18 cellular contexts compared by ENCODE assay signal in the genomic region with DNA sequence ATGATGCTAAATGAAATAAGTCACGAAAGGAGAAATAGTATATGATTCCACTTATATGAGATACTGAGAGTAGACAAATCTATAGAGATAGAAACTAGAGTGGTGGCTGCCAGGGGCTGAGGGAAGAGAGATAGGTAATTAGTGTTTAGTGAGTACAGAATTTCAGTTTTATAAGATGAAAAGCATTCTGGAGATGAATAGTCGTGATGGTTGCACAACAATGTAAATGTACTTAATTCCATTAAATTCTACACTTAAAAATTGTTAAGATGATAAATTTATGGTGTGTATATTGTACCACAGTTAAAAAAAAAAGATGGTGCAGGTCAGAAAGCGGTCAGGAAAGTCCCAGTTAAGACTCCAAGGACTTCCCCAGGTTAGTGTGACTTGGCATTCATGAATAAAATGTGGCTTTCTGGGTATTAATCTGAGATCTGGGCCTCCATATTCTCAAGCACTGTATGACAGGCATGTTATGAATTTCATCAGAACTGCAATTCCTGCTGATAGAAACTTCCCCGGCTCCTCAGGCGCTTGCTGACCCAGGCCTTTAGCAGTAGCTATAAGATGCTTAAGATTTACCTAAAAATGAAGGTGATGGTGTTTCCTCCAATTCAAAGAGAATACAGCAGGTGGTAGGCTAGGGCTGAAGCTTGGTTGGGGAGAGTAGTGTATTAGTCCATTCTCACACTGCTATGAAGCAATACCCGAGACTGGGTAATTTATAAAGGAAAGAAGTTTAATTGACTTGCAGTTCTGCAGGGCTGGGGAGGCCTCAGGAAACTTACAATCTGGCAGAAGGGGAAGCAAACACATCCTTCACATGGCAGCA.
A peak's percentile ranks its signal among the peaks of the same experiment; 100 is the strongest.
DNase-seq lines count a peak whose midpoint lies in the region; ATAC-seq and TF ChIP-seq lines count a peak whose summit lies in the region.
"Had no signal": no experiment of that assay in that cellular context is flagged by ENCODE, and none has a peak within 500 bp of the region (broad histone marks: within the 10 kb centered on the region; RNA-seq: fewer than 3 reads in every experiment).

No MANE protein-coding gene starts in this region.

- CTCF ChIA-PET in A673 (lab: Charles Lee): no interaction called here

- ATAC-seq in GM18520 (IDR thresholded peaks at IDR 0.05; ENCODE audit: unreplicated experiment) (peak; percentile 48), GM21381 (IDR thresholded peaks at IDR 0.05; ENCODE audit: unreplicated experiment) (peak; percentile 45), HG02938 (IDR thresholded peaks at IDR 0.05; ENCODE audit: unreplicated experiment) (peak; percentile 74), HG03521 (IDR thresholded peaks at IDR 0.05; ENCODE audit: unreplicated experiment) (peak; percentile 47)
- ATAC-seq: heart left ventricle; left lobe of liver; natural killer cell treated with Interleukin-12 subunit alpha and Interleukin-12 subunit beta and Interleukin-15 and Interleukin-18, amount 100 ng/mL, for 72 hours; sciatic nerve had no signal

- no peak overlapping the region for H3K4me3 ChIP-seq in A673 (ENCODE audit: low read depth, low read length, poor library complexity, severe bottlenecking)
- H3K4me3 ChIP-seq: BLaER1, heart left ventricle had no signal

- no peaks in the 10 kb centered on the region for H3K36me3 ChIP-seq in A673 (ENCODE audit: insufficient read depth, low read length, poor library complexity, severe bottlenecking)
- H3K36me3 ChIP-seq: BLaER1, heart left ventricle had no signal

- H3K27me3 ChIP-seq in A673 (replicated peaks; ENCODE audit: insufficient read depth, low read depth, low read length, poor library complexity): no peaks in the 10 kb centered on the region
- H3K27me3 ChIP-seq: BLaER1 had no signal

- POLR2A ChIA-PET in A673 (lab: Charles Lee; ENCODE audit: low non-redundant PET): no interaction called here

- intact Hi-C loops in A673 (cut with micrococcal nuclease; ENCODE audit: unreplicated experiment): no loop called here

- H3K4me1 ChIP-seq in A673 (ENCODE audit: insufficient read depth, low read length, poor library complexity, severe bottlenecking): peaks cover 15% of the 10 kb centered on the region
- H3K4me1 ChIP-seq: BLaER1, heart left ventricle had no signal

- TF ChIP-seq CTCF in A673 (conservative IDR thresholded peaks at IDR 0.05; ENCODE audit: low read depth, low read length): no peak

- no TSS peak for BruUV-seq in A673 (replicated peaks; lab: Mats Ljungman, UMichigan)

- H3K27ac ChIP-seq in A673 (ENCODE audit: low read depth, low read length, poor library complexity, severe bottlenecking): no peak overlapping the region
- H3K27ac ChIP-seq: BLaER1, heart left ventricle had no signal

- DNase-seq in DMS53 treated with DMSO at 0.1 percent for 48 hours (lab: John Stamatoyannopoulos, UW; ENCODE audit: unreplicated experiment) (no peak), NCI-H2081 treated with DMSO at 0.1 percent for 48 hours (lab: John Stamatoyannopoulos, UW) (no peak), A673 (ENCODE audit: low spot score) (no peak)
- DNase-seq in activated effector memory CD4-positive, alpha-beta T cell treated with Interleukin-2 at 50 U/mL for 16 hours: no peak
- DNase-seq: activated naive CD8-positive, alpha-beta T cell treated with anti-CD3 and anti-CD28 coated beads for 36 hours; heart left ventricle; NCI-H1105; NCI-H524 treated with DMSO at 0.1 percent for 48 hours; RPMI8226; T-helper 9 cell had no signal

- H3K9me3 ChIP-seq in A673 (ENCODE audit: low read depth, low read length, poor library complexity, severe bottlenecking): no peaks in the 10 kb centered on the region
- H3K9me3 ChIP-seq: BLaER1, heart left ventricle had no signal
